Comparison of ENCODE assay signal across 15 cellular contexts in genomic region chr5:32088214-32088613, GRCh38.
DNase-seq lines count a peak whose midpoint lies in the region; ATAC-seq and TF ChIP-seq lines count a peak whose summit lies in the region.
"Had no signal": no experiment of that assay in that cellular context is flagged by ENCODE, and none has a peak within 500 bp of the region (broad histone marks: within the 10 kb centered on the region; RNA-seq: fewer than 3 reads in every experiment).

No MANE protein-coding gene starts in this region.

- peak overlapping the region; percentile 33 for H3K27ac Mint-ChIP-seq in WTC11
- peak overlapping the region in 1 of 2 donors; percentile 79 for H3K27ac Mint-ChIP-seq in activated naive CD4-positive, alpha-beta T cell treated with anti-CD3 and anti-CD28 coated beads, Interleukin-2, amount 50 U/mL, for 72 hours
- H3K27ac Mint-ChIP-seq: CD14-positive monocyte; CD8-positive, alpha-beta T cell had no signal

- no peak overlapping the region for H3K4me3 Mint-ChIP-seq in WTC11
- H3K4me3 Mint-ChIP-seq: CD14-positive monocyte; CD8-positive, alpha-beta T cell had no signal

- H3K9me3 Mint-ChIP-seq in WTC11, result no peaks in the 10 kb centered on the region
- no peaks in the 10 kb centered on the region for H3K9me3 Mint-ChIP-seq in activated naive CD4-positive, alpha-beta T cell treated with anti-CD3 and anti-CD28 coated beads, Interleukin-2, amount 50 U/mL, for 72 hours
- H3K9me3 Mint-ChIP-seq: CD8-positive, alpha-beta T cell had no signal

- TF ChIP-seq CTCF in WTC11 (IDR thresholded peaks at IDR 0.05), result no peak
- TF ChIP-seq CTCF in psoas muscle (IDR thresholded peaks at IDR 0.05), result no peak

- 65 to 85% (median 69%) methylated on average over 12 of the region's 12 CpGs for WGBS in psoas muscle, 3 donors

- CTCF ChIA-PET in WTC11 (lab: Charles Lee), result interaction anchor here (1.1 to 1.3 kb wide), 3 partner anchors 13 to 279 kb away, joined by 3 to 5 read pairs (median 3); no protein-coding TSS in a partner anchor

- H3K27me3 Mint-ChIP-seq in WTC11 (ENCODE audit: low read depth), result no peaks in the 10 kb centered on the region

- DNase-seq in DMS79 treated with DMSO at 0.1 percent for 48 hours (lab: John Stamatoyannopoulos, UW), result peak; percentile 12
- DNase-seq in DMS79 (lab: John Stamatoyannopoulos, UW), result no peak
- DNase-seq in activated CD8-positive, alpha-beta memory T cell treated with anti-CD3 and anti-CD28 coated beads, Interleukin-2, amount 50 U/mL, for 48 hours, result peak; percentile 8
- DNase-seq in activated CD8-positive, alpha-beta memory T cell treated with anti-CD3 and anti-CD28 coated beads, Interleukin-2, amount 50 U/mL, for 4 hours, result no peak
- DNase-seq in WTC11 (ENCODE audit: low spot score), result no peak
- DNase-seq in mesenteric fat pad (ENCODE audit: low spot score), result peak; percentile 59
- no peak for DNase-seq in psoas muscle
- DNase-seq in activated naive CD4-positive, alpha-beta T cell treated with anti-CD3 and anti-CD28 coated beads, Interleukin-2, amount 50 U/mL, for 72 hours (ENCODE audit: low spot score in 2 of 2), result no peak
- DNase-seq: COR-L47, EL, GM23248 had no signal

- ATAC-seq in WTC11 (no peak), psoas muscle (no peak)
- no peak for ATAC-seq in activated naive CD4-positive, alpha-beta T cell treated with anti-CD3 and anti-CD28 coated beads, Interleukin-2, amount 50 U/mL, for 72 hours
- ATAC-seq: CD8-positive, alpha-beta T cell; HCT116 had no signal

- H3K27ac ChIP-seq in psoas muscle, result no peak overlapping the region
- H3K27ac ChIP-seq: 22Rv1, GM23248 had no signal

- no peaks in the 10 kb centered on the region for H3K9me3 ChIP-seq in psoas muscle

- no peaks in the 10 kb centered on the region for H3K27me3 ChIP-seq in psoas muscle (ENCODE audit: insufficient read depth in 3 of 3, low read length in 2 of 3)

- POLR2A ChIA-PET in WTC11 (lab: Charles Lee), result interaction anchor here (0.6 kb wide), 1 partner anchor 73 kb away, joined by 3 read pairs; no protein-coding TSS in a partner anchor

- intact Hi-C loops in psoas muscle (cut with DNase I), result no loop called here

- H3K4me1 ChIP-seq in psoas muscle, result peaks cover 12% of the 10 kb centered on the region

- H3K4me1 Mint-ChIP-seq in WTC11, result peaks cover 5% of the 10 kb centered on the region

- no peaks in the 10 kb centered on the region; the same call in 1 of the 2 replicates for H3K36me3 Mint-ChIP-seq in WTC11
- H3K36me3 Mint-ChIP-seq in activated naive CD4-positive, alpha-beta T cell treated with anti-CD3 and anti-CD28 coated beads, Interleukin-2, amount 50 U/mL, for 72 hours, result no peaks in the 10 kb centered on the region
- H3K36me3 Mint-ChIP-seq: CD14-positive monocyte had no signal

- peaks cover 0 to 3% of the 10 kb centered on the region in 2 donors for H3K36me3 ChIP-seq in psoas muscle (ENCODE audit: insufficient read depth in 1 of 2, low read depth in 1 of 2)

- H3K4me3 ChIP-seq in psoas muscle, result no peak overlapping the region
- H3K4me3 ChIP-seq: GM23248 had no signal

TF ChIP-seq in WTC11, 78 proteins besides CTCF, POLR2A, EP300 and RAD21:
- TF ChIP-seq RELA (CRISPR knock-in tag; IDR thresholded peaks at IDR 0.05; ENCODE audit: borderline replicate concordance) (no peak), ATF6 (CRISPR knock-in tag; IDR thresholded peaks at IDR 0.05) (no peak)

Comparison
In these comparisons a context has a peak if more than half of its experiments do, and no peak if none do; other contexts are left out.
1. DNase-seq: peak in DMS79 treated with DMSO at 0.1 percent for 48 hours (single experiment), activated CD8-positive, alpha-beta memory T cell treated with anti-CD3 and anti-CD28 coated beads, Interleukin-2, amount 50 U/mL, for 48 hours (single experiment) and mesenteric fat pad (single experiment); none in DMS79 (single experiment), activated CD8-positive, alpha-beta memory T cell treated with anti-CD3 and anti-CD28 coated beads, Interleukin-2, amount 50 U/mL, for 4 hours (single experiment), WTC11 (single experiment), psoas muscle (0 of 2) and activated naive CD4-positive, alpha-beta T cell treated with anti-CD3 and anti-CD28 coated beads, Interleukin-2, amount 50 U/mL, for 72 hours (0 of 2).